Comparison of ENCODE assay signal across 33 cellular contexts in genomic region chr18:74793746-74794145, GRCh38.
"Had no signal": no experiment of that assay in that cellular context is flagged by ENCODE, and none has a peak within 500 bp of the region (broad histone marks: within the 10 kb centered on the region; RNA-seq: fewer than 3 reads in every experiment).

No MANE protein-coding gene starts in this region.

- H3K36me3 ChIP-seq: ascending aorta, cardiac muscle cell, MG63 had no signal

- ATAC-seq: activated CD4-positive, alpha-beta T cell treated with anti-CD3 and anti-CD28 coated beads for 36 hours; activated CD4-positive, CD25-positive, alpha-beta regulatory T cell treated with anti-CD3 and anti-CD28 coated beads, Interleukin-2, amount 50 U/mL, for 24 hours; activated CD8-positive, alpha-beta T cell treated with anti-CD3 and anti-CD28 coated beads, Interleukin-2, amount 10 ng/mL, durations not matched to agents 7 days and 5 days; Right ventricle myocardium inferior had no signal

- H2AFZ ChIP-seq: PC-9 had no signal

- H3K27ac Mint-ChIP-seq: activated CD4-positive, alpha-beta T cell treated with anti-CD3 and anti-CD28 coated beads for 36 hours; activated CD4-positive, alpha-beta T cell treated with anti-CD3 and anti-CD28 coated beads, Interleukin-2, amount 10 ng/mL, durations not matched to agents 7 days and 5 days; activated CD8-positive, alpha-beta T cell treated with anti-CD3 and anti-CD28 coated beads, Interleukin-2, amount 10 ng/mL, durations not matched to agents 7 days and 5 days; activated naive CD4-positive, alpha-beta T cell treated with anti-CD3 and anti-CD28 coated beads, Interleukin-2, amount 50 U/mL, for 24 hours; activated naive CD8-positive, alpha-beta T cell treated with anti-CD3 and anti-CD28 coated beads, Interleukin-2, amount 10 ng/mL, durations not matched to agents 7 days and 5 days; activated T-cell treated with anti-CD3 and anti-CD28 coated beads, Interleukin-2, amount 50 U/mL, for 24 hours; activated T-helper 2 cell treated with anti-CD3 and anti-CD28 coated beads, Interferon-gamma antibody, Interleukin-2, Interleukin-4, amounts not matched to agents 10 μg/mL and 5 μg/mL and 100 μg/mL, durations not matched to agents 14 hours and 24 hours and 36 hours had no signal

- H3K9me3 ChIP-seq: ascending aorta, MG63 had no signal

- H3K9me3 Mint-ChIP-seq: activated CD4-positive, alpha-beta T cell treated with anti-CD3 and anti-CD28 coated beads, Interleukin-2, amount 10 ng/mL, durations not matched to agents 7 days and 5 days; activated naive CD4-positive, alpha-beta T cell treated with anti-CD3 and anti-CD28 coated beads, Interleukin-2, amount 50 U/mL, for 24 hours; activated naive CD8-positive, alpha-beta T cell treated with anti-CD3 and anti-CD28 coated beads, Interleukin-2, amount 10 ng/mL, durations not matched to agents 7 days and 5 days; activated T-cell treated with anti-CD3 and anti-CD28 coated beads, Interleukin-2, amount 50 U/mL, for 24 hours; activated T-helper 2 cell treated with anti-CD3 and anti-CD28 coated beads, Interferon-gamma antibody, Interleukin-2, Interleukin-4, amounts not matched to agents 10 μg/mL and 5 μg/mL and 100 μg/mL, durations not matched to agents 14 hours and 24 hours and 36 hours; central memory CD8-positive, alpha-beta T cell had no signal

- H3K4me3 Mint-ChIP-seq: activated CD4-positive, alpha-beta T cell treated with anti-CD3 and anti-CD28 coated beads for 36 hours; activated CD4-positive, alpha-beta T cell treated with anti-CD3 and anti-CD28 coated beads, Interleukin-2, amount 10 ng/mL, durations not matched to agents 7 days and 5 days; activated CD8-positive, alpha-beta T cell treated with anti-CD3 and anti-CD28 coated beads, Interleukin-2, amount 10 ng/mL, durations not matched to agents 7 days and 5 days; activated naive CD4-positive, alpha-beta T cell treated with anti-CD3 and anti-CD28 coated beads, Interleukin-2, amount 50 U/mL, for 24 hours; activated naive CD8-positive, alpha-beta T cell treated with anti-CD3 and anti-CD28 coated beads, Interleukin-2, amount 10 ng/mL, durations not matched to agents 7 days and 5 days; activated T-cell treated with anti-CD3 and anti-CD28 coated beads, Interleukin-2, amount 50 U/mL, for 24 hours; central memory CD8-positive, alpha-beta T cell had no signal

- H3K27ac ChIP-seq: ascending aorta, cardiac muscle cell, PC-9, RWPE1 had no signal

- H3K4me2 ChIP-seq: PC-9 had no signal

- DNase-seq: activated CD4-positive, alpha-beta T cell treated with anti-CD3 and anti-CD28 coated beads for 36 hours; activated CD4-positive, alpha-beta T cell treated with anti-CD3 and anti-CD28 coated beads, Interleukin-2, amount 10 ng/mL, durations not matched to agents 7 days and 5 days; activated CD4-positive, alpha-beta T cell treated with anti-CD3 and anti-CD28 coated beads, Interleukin-2, amount 50 U/mL, for 48 hours; activated CD8-positive, alpha-beta T cell treated with anti-CD3 and anti-CD28 coated beads, Interleukin-2, amount 10 ng/mL, durations not matched to agents 7 days and 5 days; activated gamma-delta T cell; activated naive CD4-positive, alpha-beta T cell treated with Interleukin-2 at 50 U/mL for 16 hours; activated naive CD8-positive, alpha-beta T cell treated with anti-CD3 and anti-CD28 coated beads, Interleukin-2, amount 10 ng/mL, durations not matched to agents 7 days and 5 days; activated T-cell treated with anti-CD3 and anti-CD28 coated beads, Interleukin-2, amount 50 U/mL, for 24 hours; amygdala; Kasumi-1; MG63; NCI-H1048; NCI-H1105 treated with DMSO at 0.1 percent for 48 hours; NCI-H1436; NCI-H1694; NCI-H1930; NCI-H2171; NCI-H510A; NCI-H526; NCI-H748 treated with DMSO at 0.1 percent for 48 hours; NK-92 treated with Interleukin-12 subunit alpha and Interleukin-12 subunit beta, amount 100 ng/mL, for 24 hours; PC-9; T1000 had no signal

- H3K27me3 Mint-ChIP-seq: activated CD4-positive, alpha-beta T cell treated with anti-CD3 and anti-CD28 coated beads for 36 hours; activated CD4-positive, alpha-beta T cell treated with anti-CD3 and anti-CD28 coated beads, Interleukin-2, amount 10 ng/mL, durations not matched to agents 7 days and 5 days; activated naive CD4-positive, alpha-beta T cell treated with anti-CD3 and anti-CD28 coated beads, Interleukin-2, amount 50 U/mL, for 24 hours; activated naive CD8-positive, alpha-beta T cell treated with anti-CD3 and anti-CD28 coated beads, Interleukin-2, amount 10 ng/mL, durations not matched to agents 7 days and 5 days; activated T-cell treated with anti-CD3 and anti-CD28 coated beads, Interleukin-2, amount 50 U/mL, for 24 hours; central memory CD8-positive, alpha-beta T cell had no signal

- FAIRE-seq: RCC 7860, TTC549 had no signal

- H3K27me3 ChIP-seq: ascending aorta, cardiac muscle cell, MG63 had no signal

- H3K4me3 ChIP-seq: ascending aorta, cardiac muscle cell, MG63, PC-9 had no signal
